In the genomic region with DNA sequence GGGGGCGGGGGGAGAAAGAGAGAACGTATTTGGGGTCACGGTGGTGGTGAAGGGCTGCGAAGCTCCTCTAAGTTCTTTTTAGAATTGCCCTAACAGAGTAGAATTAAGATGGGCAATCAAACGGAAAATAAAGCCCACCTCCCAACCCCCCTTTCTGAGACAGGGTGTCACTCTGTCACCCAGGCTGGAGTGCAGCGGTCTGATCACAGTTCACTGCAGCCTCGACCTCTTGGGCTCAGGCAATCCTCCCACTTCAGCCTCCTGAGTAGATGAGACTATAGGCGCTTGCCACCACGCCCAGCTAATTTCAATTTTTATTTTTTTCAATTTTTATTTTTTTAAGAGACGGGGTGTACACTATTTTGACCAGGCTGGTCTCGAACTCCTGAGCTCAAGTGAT, we compare ENCODE assay signal across 9 cellular contexts. TPM values are rescaled to one million over a fixed set of nuclear protein-coding genes. Genes with fewer than 3 reads are reported as not detected.
DNase-seq lines count a peak whose midpoint lies in the region; ATAC-seq and TF ChIP-seq lines count a peak whose summit lies in the region.
"Had no signal": no experiment of that assay in that cellular context is flagged by ENCODE, and none has a peak within 500 bp of the region (broad histone marks: within the 10 kb centered on the region; RNA-seq: fewer than 3 reads in every experiment).

No MANE protein-coding gene starts in this region.

- H3K4me2 ChIP-seq in parathyroid adenoma (ENCODE audit: low read length) = peak overlapping the region; percentile 90

- H3K9me3 ChIP-seq in RWPE2 (ENCODE audit: severe bottlenecking) (no peaks in the 10 kb centered on the region), parathyroid adenoma (ENCODE audit: control insufficient read depth, low read length) (no peaks in the 10 kb centered on the region)

- H3K4me1 ChIP-seq in RWPE2 (ENCODE audit: insufficient read depth, poor library complexity, severe bottlenecking) = peaks cover 33% of the 10 kb centered on the region
- peaks cover 3% of the 10 kb centered on the region for H3K4me1 ChIP-seq in parathyroid adenoma

- H3K4me3 ChIP-seq in AG04449 (ENCODE audit: low read depth, low read length) = peak overlapping the region; percentile 50
- peak overlapping the region; percentile 92 for H3K4me3 ChIP-seq in RWPE2 (ENCODE audit: severe bottlenecking)
- H3K4me3 ChIP-seq in fibroblast of mammary gland (ENCODE audit: control insufficient read depth, low read depth, low read length) = peak overlapping the region; percentile 98
- H3K4me3 ChIP-seq in parathyroid adenoma (ENCODE audit: low read depth, low read length) = no peak overlapping the region

- H2AFZ ChIP-seq in parathyroid adenoma = peak overlapping the region; percentile 68

- POLR2A ChIA-PET in AG04449 (lab: Yijun Ruan, JAX) = interaction anchor here (0.5 to 5.3 kb wide), 28 partner anchors 8 to 379 kb away, joined by 3 to 121 read pairs (median 6); a partner anchor contains a TSS

- DNase-seq in AG04449 (ENCODE audit: low read depth, low spot score) = no peak
- DNase-seq in RWPE2 (ENCODE audit: low spot score) = no peak
- DNase-seq in fibroblast of mammary gland (ENCODE audit: low read depth) = no peak
- DNase-seq in cerebellum (ENCODE audit: low spot score) = no peak
- DNase-seq in OCI-M1 (lab: John Stamatoyannopoulos, UW) = no peak
- DNase-seq in kidney tubule cell (ENCODE audit: low spot score) = no peak
- DNase-seq: activated CD8-positive, alpha-beta memory T cell treated with anti-CD3 and anti-CD28 coated beads, Interleukin-2, amount 50 U/mL, for 48 hours had no signal

- H3K36me3 ChIP-seq in RWPE2 (ENCODE audit: low read depth) = peaks cover 22% of the 10 kb centered on the region
- H3K36me3 ChIP-seq in parathyroid adenoma (ENCODE audit: control insufficient read depth, insufficient read depth, low read length) = no peaks in the 10 kb centered on the region

- peaks cover 3% of the 10 kb centered on the region for H3K79me2 ChIP-seq in parathyroid adenoma

- TF ChIP-seq CTCF in AG04449 (IDR thresholded peaks at IDR 0.05; ENCODE audit: insufficient read depth, low read length, missing control alignments) (no peak), RWPE2 (IDR thresholded peaks at IDR 0.05; ENCODE audit: poor library complexity, severe bottlenecking) (no peak), fibroblast of mammary gland (conservative IDR thresholded peaks at IDR 0.05; ENCODE audit: control insufficient read depth, insufficient read depth, low read depth, low read length) (no peak), parathyroid adenoma (IDR thresholded peaks at IDR 0.05) (no peak)

- ATAC-seq in RWPE2 (ENCODE audit: low read depth) (no peak), HG03469 (IDR thresholded peaks at IDR 0.05; ENCODE audit: unreplicated experiment) (no peak)

- CTCF ChIA-PET in AG04449 (lab: Yijun Ruan, JAX) = interaction anchor here (1.4 to 2.3 kb wide), 8 partner anchors 10 to 103 kb away, joined by 3 to 26 read pairs (median 6); no protein-coding TSS in a partner anchor

- no peak overlapping the region for H3K9ac ChIP-seq in parathyroid adenoma

- peak overlapping the region; percentile 97 for H3K27ac ChIP-seq in RWPE2 (ENCODE audit: poor library complexity, severe bottlenecking)
- no peak overlapping the region for H3K27ac ChIP-seq in parathyroid adenoma

- H3K27me3 ChIP-seq in RWPE2 (ENCODE audit: insufficient read depth, poor library complexity, severe bottlenecking) (no peaks in the 10 kb centered on the region), parathyroid adenoma (ENCODE audit: control insufficient read depth, insufficient read depth, low read length) (no peaks in the 10 kb centered on the region)

RNA-seq across cellular contexts. Expression of a gene that starts 0.7 kb away (rescaled TPM):
- 6.5 TPM for total RNA-seq in cerebellum

RNA-seq across cellular contexts. Expression of a gene that starts 34.9 kb away (rescaled TPM):
- total RNA-seq in cerebellum = 210 TPM

RNA-seq across cellular contexts. Expression of a gene that starts 35.5 kb away (rescaled TPM):
- 47.9 TPM for total RNA-seq in cerebellum
